In the genomic region with DNA sequence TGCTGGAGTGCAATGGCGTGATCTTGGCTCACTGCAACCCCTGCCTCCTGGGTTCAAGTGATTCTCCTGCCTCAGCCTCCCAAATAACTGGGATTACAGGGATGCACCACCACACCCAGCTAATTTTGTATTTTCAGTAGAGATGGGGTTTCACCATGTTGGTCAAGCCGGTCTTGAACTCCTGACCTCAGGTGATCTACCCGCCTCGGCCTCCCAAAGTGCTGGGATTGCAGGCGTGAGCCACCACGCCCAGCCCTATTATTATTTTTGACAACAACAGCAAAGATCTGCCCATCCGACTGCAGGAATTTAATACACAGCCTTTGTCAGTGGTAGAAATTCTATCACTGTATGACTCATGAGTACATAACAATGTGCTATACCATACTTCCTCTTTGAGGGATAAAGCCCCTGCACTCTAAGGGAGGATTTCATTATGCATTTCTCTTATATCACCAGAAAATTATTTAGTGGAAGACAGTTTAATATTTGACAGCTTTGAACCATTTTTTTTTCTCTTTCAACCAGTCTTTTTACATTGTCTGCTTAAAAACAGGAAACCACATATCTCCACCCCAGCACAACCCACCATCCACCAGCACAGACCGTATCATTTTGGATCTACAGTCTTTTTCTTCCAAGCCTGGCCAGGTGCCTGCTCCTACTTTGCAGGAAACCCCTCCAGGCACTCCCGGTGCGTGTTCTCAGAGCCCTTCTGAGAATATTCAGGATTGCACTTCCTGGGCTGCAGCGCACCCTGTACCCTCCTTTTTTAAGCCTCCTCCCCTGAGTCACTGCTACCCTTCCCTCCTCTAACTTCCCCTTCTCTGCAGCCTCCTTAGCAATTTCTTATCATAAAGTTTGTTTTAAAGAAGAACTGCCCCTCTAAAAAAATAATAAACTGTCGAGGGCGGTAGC, we compare ENCODE assay signal across 1 cellular context.
TF ChIP-seq lines count a peak whose summit lies in the region.

No MANE protein-coding gene starts in this region.

TF ChIP-seq in GM12878, 131 proteins besides CTCF, POLR2A, EP300 and RAD21 (continued from another document and continues in another):
- TF ChIP-seq, protein P1, sequence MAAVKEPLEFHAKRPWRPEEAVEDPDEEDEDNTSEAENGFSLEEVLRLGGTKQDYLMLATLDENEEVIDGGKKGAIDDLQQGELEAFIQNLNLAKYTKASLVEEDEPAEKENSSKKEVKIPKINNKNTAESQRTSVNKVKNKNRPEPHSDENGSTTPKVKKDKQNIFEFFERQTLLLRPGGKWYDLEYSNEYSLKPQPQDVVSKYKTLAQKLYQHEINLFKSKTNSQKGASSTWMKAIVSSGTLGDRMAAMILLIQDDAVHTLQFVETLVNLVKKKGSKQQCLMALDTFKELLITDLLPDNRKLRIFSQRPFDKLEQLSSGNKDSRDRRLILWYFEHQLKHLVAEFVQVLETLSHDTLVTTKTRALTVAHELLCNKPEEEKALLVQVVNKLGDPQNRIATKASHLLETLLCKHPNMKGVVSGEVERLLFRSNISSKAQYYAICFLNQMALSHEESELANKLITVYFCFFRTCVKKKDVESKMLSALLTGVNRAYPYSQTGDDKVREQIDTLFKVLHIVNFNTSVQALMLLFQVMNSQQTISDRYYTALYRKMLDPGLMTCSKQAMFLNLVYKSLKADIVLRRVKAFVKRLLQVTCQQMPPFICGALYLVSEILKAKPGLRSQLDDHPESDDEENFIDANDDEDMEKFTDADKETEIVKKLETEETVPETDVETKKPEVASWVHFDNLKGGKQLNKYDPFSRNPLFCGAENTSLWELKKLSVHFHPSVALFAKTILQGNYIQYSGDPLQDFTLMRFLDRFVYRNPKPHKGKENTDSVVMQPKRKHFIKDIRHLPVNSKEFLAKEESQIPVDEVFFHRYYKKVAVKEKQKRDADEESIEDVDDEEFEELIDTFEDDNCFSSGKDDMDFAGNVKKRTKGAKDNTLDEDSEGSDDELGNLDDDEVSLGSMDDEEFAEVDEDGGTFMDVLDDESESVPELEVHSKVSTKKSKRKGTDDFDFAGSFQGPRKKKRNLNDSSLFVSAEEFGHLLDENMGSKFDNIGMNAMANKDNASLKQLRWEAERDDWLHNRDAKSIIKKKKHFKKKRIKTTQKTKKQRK (IDR thresholded peaks at IDR 0.05; ENCODE audit: low read depth, low read length) = no peak
- no peak for TF ChIP-seq GATAD2B (conservative IDR thresholded peaks at IDR 0.05; ENCODE audit: low read depth)
- TF ChIP-seq GABPA (IDR thresholded peaks at IDR 0.05; ENCODE audit: low read depth) = no peak; the same call in 1 of the 2 replicates
- TF ChIP-seq HDGF (IDR thresholded peaks at IDR 0.05) = no peak
- TF ChIP-seq, protein P2, sequence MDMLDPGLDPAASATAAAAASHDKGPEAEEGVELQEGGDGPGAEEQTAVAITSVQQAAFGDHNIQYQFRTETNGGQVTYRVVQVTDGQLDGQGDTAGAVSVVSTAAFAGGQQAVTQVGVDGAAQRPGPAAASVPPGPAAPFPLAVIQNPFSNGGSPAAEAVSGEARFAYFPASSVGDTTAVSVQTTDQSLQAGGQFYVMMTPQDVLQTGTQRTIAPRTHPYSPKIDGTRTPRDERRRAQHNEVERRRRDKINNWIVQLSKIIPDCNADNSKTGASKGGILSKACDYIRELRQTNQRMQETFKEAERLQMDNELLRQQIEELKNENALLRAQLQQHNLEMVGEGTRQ (IDR thresholded peaks at IDR 0.05; ENCODE audit: borderline replicate concordance, low read depth, low read length) = no peak
- peak; percentile 75; the same call in 1 of the 2 replicates for TF ChIP-seq NR2F1 (conservative IDR thresholded peaks at IDR 0.05)
- no peak for TF ChIP-seq SUZ12 (IDR thresholded peaks at IDR 0.05; ENCODE audit: unreplicated experiment)
- no peak for TF ChIP-seq YBX1 (IDR thresholded peaks at IDR 0.05)
- TF ChIP-seq, protein P3, sequence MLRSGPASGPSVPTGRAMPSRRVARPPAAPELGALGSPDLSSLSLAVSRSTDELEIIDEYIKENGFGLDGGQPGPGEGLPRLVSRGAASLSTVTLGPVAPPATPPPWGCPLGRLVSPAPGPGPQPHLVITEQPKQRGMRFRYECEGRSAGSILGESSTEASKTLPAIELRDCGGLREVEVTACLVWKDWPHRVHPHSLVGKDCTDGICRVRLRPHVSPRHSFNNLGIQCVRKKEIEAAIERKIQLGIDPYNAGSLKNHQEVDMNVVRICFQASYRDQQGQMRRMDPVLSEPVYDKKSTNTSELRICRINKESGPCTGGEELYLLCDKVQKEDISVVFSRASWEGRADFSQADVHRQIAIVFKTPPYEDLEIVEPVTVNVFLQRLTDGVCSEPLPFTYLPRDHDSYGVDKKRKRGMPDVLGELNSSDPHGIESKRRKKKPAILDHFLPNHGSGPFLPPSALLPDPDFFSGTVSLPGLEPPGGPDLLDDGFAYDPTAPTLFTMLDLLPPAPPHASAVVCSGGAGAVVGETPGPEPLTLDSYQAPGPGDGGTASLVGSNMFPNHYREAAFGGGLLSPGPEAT (IDR thresholded peaks at IDR 0.05; ENCODE audit: low read depth) = peak; percentile 37; the same call in 1 of the 2 replicates
- TF ChIP-seq CEBPB (IDR thresholded peaks at IDR 0.05; ENCODE audit: borderline replicate concordance in 1 of 2, low read depth in 2 of 2, low read length in 2 of 2) = no peak
- no peak for TF ChIP-seq ZNF274 (IDR thresholded peaks at IDR 0.05; ENCODE audit: insufficient read depth, insufficient read length)
- no peak for TF ChIP-seq RBBP5 (conservative IDR thresholded peaks at IDR 0.05)
- TF ChIP-seq TCF3 (IDR thresholded peaks at IDR 0.05; ENCODE audit: borderline replicate concordance, insufficient read depth, low read depth, low read length) = no peak
- TF ChIP-seq MTA3 (IDR thresholded peaks at IDR 0.05; ENCODE audit: borderline replicate concordance, low read length) = no peak
- 0 out of 2 replicates have a peak, but pooled peaks have one; percentile 5 for TF ChIP-seq CREB1 (IDR thresholded peaks at IDR 0.05; ENCODE audit: low read depth)
- no peak for TF ChIP-seq RB1 (IDR thresholded peaks at IDR 0.05; ENCODE audit: borderline replicate concordance)
- TF ChIP-seq, protein P4, sequence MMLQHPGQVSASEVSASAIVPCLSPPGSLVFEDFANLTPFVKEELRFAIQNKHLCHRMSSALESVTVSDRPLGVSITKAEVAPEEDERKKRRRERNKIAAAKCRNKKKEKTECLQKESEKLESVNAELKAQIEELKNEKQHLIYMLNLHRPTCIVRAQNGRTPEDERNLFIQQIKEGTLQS (IDR thresholded peaks at IDR 0.05; ENCODE audit: borderline replicate concordance, extremely low read depth, low read depth, low read length) = no peak
- peak; percentile 17; the same call in 1 of the 2 replicates for TF ChIP-seq PAX8 (IDR thresholded peaks at IDR 0.05)
- TF ChIP-seq STAT3 (IDR thresholded peaks at IDR 0.05; ENCODE audit: low read depth, low read length) = no peak
- TF ChIP-seq NBN (IDR thresholded peaks at IDR 0.05) = 0 out of 2 replicates have a peak, but pooled peaks have one; percentile 44
- TF ChIP-seq, protein P5, sequence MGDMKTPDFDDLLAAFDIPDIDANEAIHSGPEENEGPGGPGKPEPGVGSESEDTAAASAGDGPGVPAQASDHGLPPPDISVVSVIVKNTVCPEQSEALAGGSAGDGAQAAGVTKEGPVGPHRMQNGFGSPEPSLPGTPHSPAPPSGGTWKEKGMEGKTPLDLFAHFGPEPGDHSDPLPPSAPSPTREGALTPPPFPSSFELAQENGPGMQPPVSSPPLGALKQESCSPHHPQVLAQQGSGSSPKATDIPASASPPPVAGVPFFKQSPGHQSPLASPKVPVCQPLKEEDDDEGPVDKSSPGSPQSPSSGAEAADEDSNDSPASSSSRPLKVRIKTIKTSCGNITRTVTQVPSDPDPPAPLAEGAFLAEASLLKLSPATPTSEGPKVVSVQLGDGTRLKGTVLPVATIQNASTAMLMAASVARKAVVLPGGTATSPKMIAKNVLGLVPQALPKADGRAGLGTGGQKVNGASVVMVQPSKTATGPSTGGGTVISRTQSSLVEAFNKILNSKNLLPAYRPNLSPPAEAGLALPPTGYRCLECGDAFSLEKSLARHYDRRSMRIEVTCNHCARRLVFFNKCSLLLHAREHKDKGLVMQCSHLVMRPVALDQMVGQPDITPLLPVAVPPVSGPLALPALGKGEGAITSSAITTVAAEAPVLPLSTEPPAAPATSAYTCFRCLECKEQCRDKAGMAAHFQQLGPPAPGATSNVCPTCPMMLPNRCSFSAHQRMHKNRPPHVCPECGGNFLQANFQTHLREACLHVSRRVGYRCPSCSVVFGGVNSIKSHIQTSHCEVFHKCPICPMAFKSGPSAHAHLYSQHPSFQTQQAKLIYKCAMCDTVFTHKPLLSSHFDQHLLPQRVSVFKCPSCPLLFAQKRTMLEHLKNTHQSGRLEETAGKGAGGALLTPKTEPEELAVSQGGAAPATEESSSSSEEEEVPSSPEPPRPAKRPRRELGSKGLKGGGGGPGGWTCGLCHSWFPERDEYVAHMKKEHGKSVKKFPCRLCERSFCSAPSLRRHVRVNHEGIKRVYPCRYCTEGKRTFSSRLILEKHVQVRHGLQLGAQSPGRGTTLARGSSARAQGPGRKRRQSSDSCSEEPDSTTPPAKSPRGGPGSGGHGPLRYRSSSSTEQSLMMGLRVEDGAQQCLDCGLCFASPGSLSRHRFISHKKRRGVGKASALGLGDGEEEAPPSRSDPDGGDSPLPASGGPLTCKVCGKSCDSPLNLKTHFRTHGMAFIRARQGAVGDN (IDR thresholded peaks at IDR 0.05) = 0 out of 2 replicates have a peak, but pooled peaks have one; percentile 16
- TF ChIP-seq ZNF384 (IDR thresholded peaks at IDR 0.05; ENCODE audit: borderline replicate concordance, low read depth, low read length) = no peak
- TF ChIP-seq BHLHE40 (IDR thresholded peaks at IDR 0.05; ENCODE audit: borderline replicate concordance in 1 of 2, low read depth in 2 of 2, low read length in 1 of 2) = peak in 1 of 2 experiments; percentile 63; a peak in 2 of 4 replicates
- no peak for TF ChIP-seq HDAC6 (IDR thresholded peaks at IDR 0.05; ENCODE audit: unreplicated experiment)
- TF ChIP-seq RCOR1 (conservative IDR thresholded peaks at IDR 0.05; ENCODE audit: low read depth, low read length) = no peak
- no peak for TF ChIP-seq POLR2AphosphoS2 (IDR thresholded peaks at IDR 0.05; ENCODE audit: low read depth, low read length)
- TF ChIP-seq, protein P6, sequence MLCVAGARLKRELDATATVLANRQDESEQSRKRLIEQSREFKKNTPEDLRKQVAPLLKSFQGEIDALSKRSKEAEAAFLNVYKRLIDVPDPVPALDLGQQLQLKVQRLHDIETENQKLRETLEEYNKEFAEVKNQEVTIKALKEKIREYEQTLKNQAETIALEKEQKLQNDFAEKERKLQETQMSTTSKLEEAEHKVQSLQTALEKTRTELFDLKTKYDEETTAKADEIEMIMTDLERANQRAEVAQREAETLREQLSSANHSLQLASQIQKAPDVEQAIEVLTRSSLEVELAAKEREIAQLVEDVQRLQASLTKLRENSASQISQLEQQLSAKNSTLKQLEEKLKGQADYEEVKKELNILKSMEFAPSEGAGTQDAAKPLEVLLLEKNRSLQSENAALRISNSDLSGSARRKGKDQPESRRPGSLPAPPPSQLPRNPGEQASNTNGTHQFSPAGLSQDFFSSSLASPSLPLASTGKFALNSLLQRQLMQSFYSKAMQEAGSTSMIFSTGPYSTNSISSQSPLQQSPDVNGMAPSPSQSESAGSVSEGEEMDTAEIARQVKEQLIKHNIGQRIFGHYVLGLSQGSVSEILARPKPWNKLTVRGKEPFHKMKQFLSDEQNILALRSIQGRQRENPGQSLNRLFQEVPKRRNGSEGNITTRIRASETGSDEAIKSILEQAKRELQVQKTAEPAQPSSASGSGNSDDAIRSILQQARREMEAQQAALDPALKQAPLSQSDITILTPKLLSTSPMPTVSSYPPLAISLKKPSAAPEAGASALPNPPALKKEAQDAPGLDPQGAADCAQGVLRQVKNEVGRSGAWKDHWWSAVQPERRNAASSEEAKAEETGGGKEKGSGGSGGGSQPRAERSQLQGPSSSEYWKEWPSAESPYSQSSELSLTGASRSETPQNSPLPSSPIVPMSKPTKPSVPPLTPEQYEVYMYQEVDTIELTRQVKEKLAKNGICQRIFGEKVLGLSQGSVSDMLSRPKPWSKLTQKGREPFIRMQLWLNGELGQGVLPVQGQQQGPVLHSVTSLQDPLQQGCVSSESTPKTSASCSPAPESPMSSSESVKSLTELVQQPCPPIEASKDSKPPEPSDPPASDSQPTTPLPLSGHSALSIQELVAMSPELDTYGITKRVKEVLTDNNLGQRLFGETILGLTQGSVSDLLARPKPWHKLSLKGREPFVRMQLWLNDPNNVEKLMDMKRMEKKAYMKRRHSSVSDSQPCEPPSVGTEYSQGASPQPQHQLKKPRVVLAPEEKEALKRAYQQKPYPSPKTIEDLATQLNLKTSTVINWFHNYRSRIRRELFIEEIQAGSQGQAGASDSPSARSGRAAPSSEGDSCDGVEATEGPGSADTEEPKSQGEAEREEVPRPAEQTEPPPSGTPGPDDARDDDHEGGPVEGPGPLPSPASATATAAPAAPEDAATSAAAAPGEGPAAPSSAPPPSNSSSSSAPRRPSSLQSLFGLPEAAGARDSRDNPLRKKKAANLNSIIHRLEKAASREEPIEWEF (IDR thresholded peaks at IDR 0.05; ENCODE audit: insufficient replicate concordance, low read depth, low read length) = no peak
- TF ChIP-seq TAF1 (IDR thresholded peaks at IDR 0.05; ENCODE audit: borderline replicate concordance, low read depth, low read length) = no peak
- TF ChIP-seq STAT1 (conservative IDR thresholded peaks at IDR 0.05) = no peak
- 0 out of 3 replicates have a peak, but pooled peaks have one; percentile 3 for TF ChIP-seq POU2F2 (IDR thresholded peaks at IDR 0.05; ENCODE audit: borderline replicate concordance, low read depth, low read length)
- TF ChIP-seq, protein P7, sequence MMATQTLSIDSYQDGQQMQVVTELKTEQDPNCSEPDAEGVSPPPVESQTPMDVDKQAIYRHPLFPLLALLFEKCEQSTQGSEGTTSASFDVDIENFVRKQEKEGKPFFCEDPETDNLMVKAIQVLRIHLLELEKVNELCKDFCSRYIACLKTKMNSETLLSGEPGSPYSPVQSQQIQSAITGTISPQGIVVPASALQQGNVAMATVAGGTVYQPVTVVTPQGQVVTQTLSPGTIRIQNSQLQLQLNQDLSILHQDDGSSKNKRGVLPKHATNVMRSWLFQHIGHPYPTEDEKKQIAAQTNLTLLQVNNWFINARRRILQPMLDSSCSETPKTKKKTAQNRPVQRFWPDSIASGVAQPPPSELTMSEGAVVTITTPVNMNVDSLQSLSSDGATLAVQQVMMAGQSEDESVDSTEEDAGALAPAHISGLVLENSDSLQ (IDR thresholded peaks at IDR 0.05) = no peak
- TF ChIP-seq, protein P8, sequence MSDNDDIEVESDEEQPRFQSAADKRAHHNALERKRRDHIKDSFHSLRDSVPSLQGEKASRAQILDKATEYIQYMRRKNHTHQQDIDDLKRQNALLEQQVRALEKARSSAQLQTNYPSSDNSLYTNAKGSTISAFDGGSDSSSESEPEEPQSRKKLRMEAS (IDR thresholded peaks at IDR 0.05; ENCODE audit: low read depth, low read length) = no peak
- 0 out of 2 replicates have a peak, but pooled peaks have one; percentile 1 for TF ChIP-seq SPI1 (IDR thresholded peaks at IDR 0.05; ENCODE audit: borderline replicate concordance, insufficient read depth, low read depth, low read length)
- no peak for TF ChIP-seq BRCA1 (IDR thresholded peaks at IDR 0.05; ENCODE audit: low read depth, low read length)
- peak; percentile 61; the same call in 1 of the 2 replicates for TF ChIP-seq SMARCA5 (IDR thresholded peaks at IDR 0.05)
- no peak for TF ChIP-seq LARP7 (IDR thresholded peaks at IDR 0.05)
- TF ChIP-seq CHD4 (IDR thresholded peaks at IDR 0.05) = no peak
- no peak for TF ChIP-seq ZNF24 (IDR thresholded peaks at IDR 0.05)
